ENCODE assay signal across 1 cellular context in the genomic region with DNA sequence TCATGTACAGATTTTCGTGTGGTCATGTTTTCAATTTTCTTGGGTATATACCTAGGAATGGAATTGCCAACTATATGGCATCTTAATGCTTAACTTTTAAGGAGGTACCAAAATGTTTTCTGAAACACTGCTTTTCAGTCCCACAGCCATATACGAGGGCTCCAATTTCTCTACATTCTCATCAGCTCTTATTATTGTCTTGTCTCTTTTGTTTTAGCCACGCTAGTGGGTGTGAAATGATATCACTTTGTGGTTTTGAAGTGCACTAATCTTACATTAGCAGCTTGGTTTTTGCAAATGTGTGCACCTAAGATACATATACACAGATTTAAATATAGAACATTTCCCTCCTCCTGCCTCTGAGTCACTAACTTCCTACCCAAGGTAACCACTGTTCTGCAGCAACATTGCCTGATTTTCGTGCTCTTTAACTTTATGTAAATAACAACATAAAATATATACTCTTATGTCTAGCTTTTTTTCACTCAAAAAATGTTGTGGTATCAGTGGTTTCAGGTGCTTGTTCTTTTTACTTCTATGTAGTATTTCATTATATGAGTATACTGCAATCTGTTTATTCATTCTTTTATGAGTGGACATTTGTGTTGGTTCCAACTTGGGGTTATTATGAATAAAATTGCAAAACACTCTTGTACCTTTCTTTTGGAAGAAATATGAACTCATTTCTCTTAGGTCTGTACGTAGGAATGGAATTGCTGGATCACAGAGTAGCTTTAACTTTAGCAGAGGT.
TF ChIP-seq lines count a peak whose summit lies in the region.

No MANE protein-coding gene starts in this region.

TF ChIP-seq in K562, 482 proteins besides CTCF, POLR2A, EP300 and RAD21 (continued from another document and continues in another):
- TF ChIP-seq, protein P1, sequence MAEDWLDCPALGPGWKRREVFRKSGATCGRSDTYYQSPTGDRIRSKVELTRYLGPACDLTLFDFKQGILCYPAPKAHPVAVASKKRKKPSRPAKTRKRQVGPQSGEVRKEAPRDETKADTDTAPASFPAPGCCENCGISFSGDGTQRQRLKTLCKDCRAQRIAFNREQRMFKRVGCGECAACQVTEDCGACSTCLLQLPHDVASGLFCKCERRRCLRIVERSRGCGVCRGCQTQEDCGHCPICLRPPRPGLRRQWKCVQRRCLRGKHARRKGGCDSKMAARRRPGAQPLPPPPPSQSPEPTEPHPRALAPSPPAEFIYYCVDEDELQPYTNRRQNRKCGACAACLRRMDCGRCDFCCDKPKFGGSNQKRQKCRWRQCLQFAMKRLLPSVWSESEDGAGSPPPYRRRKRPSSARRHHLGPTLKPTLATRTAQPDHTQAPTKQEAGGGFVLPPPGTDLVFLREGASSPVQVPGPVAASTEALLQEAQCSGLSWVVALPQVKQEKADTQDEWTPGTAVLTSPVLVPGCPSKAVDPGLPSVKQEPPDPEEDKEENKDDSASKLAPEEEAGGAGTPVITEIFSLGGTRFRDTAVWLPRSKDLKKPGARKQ (CRISPR knock-in tag; IDR thresholded peaks at IDR 0.05), result no peak
- TF ChIP-seq, protein P2, sequence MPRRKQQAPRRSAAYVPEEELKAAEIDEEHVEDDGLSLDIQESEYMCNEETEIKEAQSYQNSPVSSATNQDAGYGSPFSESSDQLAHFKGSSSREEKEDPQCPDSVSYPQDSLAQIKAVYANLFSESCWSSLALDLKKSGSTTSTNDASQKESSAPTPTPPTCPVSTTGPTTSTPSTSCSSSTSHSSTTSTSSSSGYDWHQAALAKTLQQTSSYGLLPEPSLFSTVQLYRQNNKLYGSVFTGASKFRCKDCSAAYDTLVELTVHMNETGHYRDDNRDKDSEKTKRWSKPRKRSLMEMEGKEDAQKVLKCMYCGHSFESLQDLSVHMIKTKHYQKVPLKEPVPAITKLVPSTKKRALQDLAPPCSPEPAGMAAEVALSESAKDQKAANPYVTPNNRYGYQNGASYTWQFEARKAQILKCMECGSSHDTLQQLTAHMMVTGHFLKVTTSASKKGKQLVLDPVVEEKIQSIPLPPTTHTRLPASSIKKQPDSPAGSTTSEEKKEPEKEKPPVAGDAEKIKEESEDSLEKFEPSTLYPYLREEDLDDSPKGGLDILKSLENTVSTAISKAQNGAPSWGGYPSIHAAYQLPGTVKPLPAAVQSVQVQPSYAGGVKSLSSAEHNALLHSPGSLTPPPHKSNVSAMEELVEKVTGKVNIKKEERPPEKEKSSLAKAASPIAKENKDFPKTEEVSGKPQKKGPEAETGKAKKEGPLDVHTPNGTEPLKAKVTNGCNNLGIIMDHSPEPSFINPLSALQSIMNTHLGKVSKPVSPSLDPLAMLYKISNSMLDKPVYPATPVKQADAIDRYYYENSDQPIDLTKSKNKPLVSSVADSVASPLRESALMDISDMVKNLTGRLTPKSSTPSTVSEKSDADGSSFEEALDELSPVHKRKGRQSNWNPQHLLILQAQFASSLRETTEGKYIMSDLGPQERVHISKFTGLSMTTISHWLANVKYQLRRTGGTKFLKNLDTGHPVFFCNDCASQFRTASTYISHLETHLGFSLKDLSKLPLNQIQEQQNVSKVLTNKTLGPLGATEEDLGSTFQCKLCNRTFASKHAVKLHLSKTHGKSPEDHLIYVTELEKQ (CRISPR knock-in tag; IDR thresholded peaks at IDR 0.05), result no peak
- peak; percentile 78 for TF ChIP-seq ADNP (tag; IDR thresholded peaks at IDR 0.05)
- TF ChIP-seq MYNN (IDR thresholded peaks at IDR 0.05), result no peak
- no peak for TF ChIP-seq MYNN (CRISPR knock-in tag; IDR thresholded peaks at IDR 0.05)
- TF ChIP-seq PCBP2 (IDR thresholded peaks at IDR 0.05; ENCODE audit: low read depth, low read length, poor library complexity, severe bottlenecking), result no peak
- TF ChIP-seq KLF13 (tag; IDR thresholded peaks at IDR 0.05; ENCODE audit: borderline replicate concordance, low read depth), result no peak
- no peak for TF ChIP-seq ZNF780A (CRISPR knock-in tag; IDR thresholded peaks at IDR 0.05)
- TF ChIP-seq POLR2H (tag; IDR thresholded peaks at IDR 0.05; ENCODE audit: low read depth), result no peak; the same call in 1 of the 2 replicates
- TF ChIP-seq MTA2 (IDR thresholded peaks at IDR 0.05; ENCODE audit: low read depth), result peak; percentile 99
- no peak for TF ChIP-seq EWSR1 (IDR thresholded peaks at IDR 0.05; ENCODE audit: borderline replicate concordance, low read depth, partially characterized antibody)
- no peak for TF ChIP-seq YBX1 (IDR thresholded peaks at IDR 0.05)
- TF ChIP-seq, protein P3, sequence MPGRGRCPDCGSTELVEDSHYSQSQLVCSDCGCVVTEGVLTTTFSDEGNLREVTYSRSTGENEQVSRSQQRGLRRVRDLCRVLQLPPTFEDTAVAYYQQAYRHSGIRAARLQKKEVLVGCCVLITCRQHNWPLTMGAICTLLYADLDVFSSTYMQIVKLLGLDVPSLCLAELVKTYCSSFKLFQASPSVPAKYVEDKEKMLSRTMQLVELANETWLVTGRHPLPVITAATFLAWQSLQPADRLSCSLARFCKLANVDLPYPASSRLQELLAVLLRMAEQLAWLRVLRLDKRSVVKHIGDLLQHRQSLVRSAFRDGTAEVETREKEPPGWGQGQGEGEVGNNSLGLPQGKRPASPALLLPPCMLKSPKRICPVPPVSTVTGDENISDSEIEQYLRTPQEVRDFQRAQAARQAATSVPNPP (IDR thresholded peaks at IDR 0.05; ENCODE audit: borderline replicate concordance, insufficient read depth, insufficient read length), result no peak
- peak; percentile 65; the same call in 1 of the 2 replicates for TF ChIP-seq SMAD4 (CRISPR knock-in tag; conservative IDR thresholded peaks at IDR 0.05)
- TF ChIP-seq HDAC3 (IDR thresholded peaks at IDR 0.05; ENCODE audit: borderline replicate concordance, partially characterized antibody), result peak; percentile 94
- no peak for TF ChIP-seq SAP30 (IDR thresholded peaks at IDR 0.05; ENCODE audit: borderline replicate concordance, insufficient read depth, low read depth, low read length, poor library complexity, severe bottlenecking)
- no peak for TF ChIP-seq HNRNPUL1 (IDR thresholded peaks at IDR 0.05; ENCODE audit: low read length)
- no peak for TF ChIP-seq ZKSCAN1 (IDR thresholded peaks at IDR 0.05; ENCODE audit: low read depth, low read length)
- TF ChIP-seq ZNF165 (CRISPR knock-in tag; IDR thresholded peaks at IDR 0.05; ENCODE audit: borderline replicate concordance), result no peak
- TF ChIP-seq, protein P4, sequence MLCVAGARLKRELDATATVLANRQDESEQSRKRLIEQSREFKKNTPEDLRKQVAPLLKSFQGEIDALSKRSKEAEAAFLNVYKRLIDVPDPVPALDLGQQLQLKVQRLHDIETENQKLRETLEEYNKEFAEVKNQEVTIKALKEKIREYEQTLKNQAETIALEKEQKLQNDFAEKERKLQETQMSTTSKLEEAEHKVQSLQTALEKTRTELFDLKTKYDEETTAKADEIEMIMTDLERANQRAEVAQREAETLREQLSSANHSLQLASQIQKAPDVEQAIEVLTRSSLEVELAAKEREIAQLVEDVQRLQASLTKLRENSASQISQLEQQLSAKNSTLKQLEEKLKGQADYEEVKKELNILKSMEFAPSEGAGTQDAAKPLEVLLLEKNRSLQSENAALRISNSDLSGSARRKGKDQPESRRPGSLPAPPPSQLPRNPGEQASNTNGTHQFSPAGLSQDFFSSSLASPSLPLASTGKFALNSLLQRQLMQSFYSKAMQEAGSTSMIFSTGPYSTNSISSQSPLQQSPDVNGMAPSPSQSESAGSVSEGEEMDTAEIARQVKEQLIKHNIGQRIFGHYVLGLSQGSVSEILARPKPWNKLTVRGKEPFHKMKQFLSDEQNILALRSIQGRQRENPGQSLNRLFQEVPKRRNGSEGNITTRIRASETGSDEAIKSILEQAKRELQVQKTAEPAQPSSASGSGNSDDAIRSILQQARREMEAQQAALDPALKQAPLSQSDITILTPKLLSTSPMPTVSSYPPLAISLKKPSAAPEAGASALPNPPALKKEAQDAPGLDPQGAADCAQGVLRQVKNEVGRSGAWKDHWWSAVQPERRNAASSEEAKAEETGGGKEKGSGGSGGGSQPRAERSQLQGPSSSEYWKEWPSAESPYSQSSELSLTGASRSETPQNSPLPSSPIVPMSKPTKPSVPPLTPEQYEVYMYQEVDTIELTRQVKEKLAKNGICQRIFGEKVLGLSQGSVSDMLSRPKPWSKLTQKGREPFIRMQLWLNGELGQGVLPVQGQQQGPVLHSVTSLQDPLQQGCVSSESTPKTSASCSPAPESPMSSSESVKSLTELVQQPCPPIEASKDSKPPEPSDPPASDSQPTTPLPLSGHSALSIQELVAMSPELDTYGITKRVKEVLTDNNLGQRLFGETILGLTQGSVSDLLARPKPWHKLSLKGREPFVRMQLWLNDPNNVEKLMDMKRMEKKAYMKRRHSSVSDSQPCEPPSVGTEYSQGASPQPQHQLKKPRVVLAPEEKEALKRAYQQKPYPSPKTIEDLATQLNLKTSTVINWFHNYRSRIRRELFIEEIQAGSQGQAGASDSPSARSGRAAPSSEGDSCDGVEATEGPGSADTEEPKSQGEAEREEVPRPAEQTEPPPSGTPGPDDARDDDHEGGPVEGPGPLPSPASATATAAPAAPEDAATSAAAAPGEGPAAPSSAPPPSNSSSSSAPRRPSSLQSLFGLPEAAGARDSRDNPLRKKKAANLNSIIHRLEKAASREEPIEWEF (CRISPR knock-in tag; IDR thresholded peaks at IDR 0.05), result no peak
- no peak; the same call in 1 of the 2 replicates for TF ChIP-seq NCOA6 (IDR thresholded peaks at IDR 0.05)
- TF ChIP-seq, protein P5, sequence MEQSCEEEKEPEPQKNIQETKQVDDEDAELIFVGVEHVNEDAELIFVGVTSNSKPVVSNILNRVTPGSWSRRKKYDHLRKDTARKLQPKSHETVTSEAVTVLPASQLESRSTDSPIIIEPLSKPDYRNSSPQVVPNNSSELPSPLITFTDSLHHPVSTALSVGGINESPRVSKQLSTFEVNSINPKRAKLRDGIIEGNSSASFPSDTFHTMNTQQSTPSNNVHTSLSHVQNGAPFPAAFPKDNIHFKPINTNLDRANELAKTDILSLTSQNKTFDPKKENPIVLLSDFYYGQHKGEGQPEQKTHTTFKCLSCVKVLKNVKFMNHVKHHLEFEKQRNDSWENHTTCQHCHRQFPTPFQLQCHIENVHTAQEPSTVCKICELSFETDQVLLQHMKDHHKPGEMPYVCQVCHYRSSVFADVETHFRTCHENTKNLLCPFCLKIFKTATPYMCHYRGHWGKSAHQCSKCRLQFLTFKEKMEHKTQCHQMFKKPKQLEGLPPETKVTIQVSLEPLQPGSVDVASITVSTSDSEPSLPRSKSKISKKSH (CRISPR knock-in tag; IDR thresholded peaks at IDR 0.05), result no peak
- no peak for TF ChIP-seq PHB (CRISPR knock-in tag; IDR thresholded peaks at IDR 0.05)
- TF ChIP-seq POLR2AphosphoS2 (IDR thresholded peaks at IDR 0.05; ENCODE audit: low read length), result no peak
- TF ChIP-seq HEY1 (CRISPR knock-in tag; IDR thresholded peaks at IDR 0.05; ENCODE audit: borderline replicate concordance), result no peak
- peak; percentile 47; the same call in 1 of the 2 replicates for TF ChIP-seq MECOM (CRISPR knock-in tag; IDR thresholded peaks at IDR 0.05)
- peak; percentile 98 for TF ChIP-seq PML (IDR thresholded peaks at IDR 0.05; ENCODE audit: low read length)
- TF ChIP-seq, protein P6, sequence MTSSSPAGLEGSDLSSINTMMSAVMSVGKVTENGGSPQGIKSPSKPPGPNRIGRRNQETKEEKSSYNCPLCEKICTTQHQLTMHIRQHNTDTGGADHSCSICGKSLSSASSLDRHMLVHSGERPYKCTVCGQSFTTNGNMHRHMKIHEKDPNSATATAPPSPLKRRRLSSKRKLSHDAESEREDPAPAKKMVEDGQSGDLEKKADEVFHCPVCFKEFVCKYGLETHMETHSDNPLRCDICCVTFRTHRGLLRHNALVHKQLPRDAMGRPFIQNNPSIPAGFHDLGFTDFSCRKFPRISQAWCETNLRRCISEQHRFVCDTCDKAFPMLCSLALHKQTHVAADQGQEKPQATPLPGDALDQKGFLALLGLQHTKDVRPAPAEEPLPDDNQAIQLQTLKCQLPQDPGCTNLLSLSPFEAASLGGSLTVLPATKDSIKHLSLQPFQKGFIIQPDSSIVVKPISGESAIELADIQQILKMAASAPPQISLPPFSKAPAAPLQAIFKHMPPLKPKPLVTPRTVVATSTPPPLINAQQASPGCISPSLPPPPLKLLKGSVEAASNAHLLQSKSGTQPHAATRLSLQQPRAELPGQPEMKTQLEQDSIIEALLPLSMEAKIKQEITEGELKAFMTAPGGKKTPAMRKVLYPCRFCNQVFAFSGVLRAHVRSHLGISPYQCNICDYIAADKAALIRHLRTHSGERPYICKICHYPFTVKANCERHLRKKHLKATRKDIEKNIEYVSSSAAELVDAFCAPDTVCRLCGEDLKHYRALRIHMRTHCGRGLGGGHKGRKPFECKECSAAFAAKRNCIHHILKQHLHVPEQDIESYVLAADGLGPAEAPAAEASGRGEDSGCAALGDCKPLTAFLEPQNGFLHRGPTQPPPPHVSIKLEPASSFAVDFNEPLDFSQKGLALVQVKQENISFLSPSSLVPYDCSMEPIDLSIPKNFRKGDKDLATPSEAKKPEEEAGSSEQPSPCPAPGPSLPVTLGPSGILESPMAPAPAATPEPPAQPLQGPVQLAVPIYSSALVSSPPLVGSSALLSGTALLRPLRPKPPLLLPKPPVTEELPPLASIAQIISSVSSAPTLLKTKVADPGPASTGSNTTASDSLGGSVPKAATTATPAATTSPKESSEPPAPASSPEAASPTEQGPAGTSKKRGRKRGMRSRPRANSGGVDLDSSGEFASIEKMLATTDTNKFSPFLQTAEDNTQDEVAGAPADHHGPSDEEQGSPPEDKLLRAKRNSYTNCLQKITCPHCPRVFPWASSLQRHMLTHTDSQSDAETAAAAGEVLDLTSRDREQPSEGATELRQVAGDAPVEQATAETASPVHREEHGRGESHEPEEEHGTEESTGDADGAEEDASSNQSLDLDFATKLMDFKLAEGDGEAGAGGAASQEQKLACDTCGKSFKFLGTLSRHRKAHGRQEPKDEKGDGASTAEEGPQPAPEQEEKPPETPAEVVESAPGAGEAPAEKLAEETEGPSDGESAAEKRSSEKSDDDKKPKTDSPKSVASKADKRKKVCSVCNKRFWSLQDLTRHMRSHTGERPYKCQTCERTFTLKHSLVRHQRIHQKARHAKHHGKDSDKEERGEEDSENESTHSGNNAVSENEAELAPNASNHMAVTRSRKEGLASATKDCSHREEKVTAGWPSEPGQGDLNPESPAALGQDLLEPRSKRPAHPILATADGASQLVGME (CRISPR knock-in tag; IDR thresholded peaks at IDR 0.05), result no peak
- no peak for TF ChIP-seq ZNF507 (tag; conservative IDR thresholded peaks at IDR 0.05)
- TF ChIP-seq SUPT5H (IDR thresholded peaks at IDR 0.05), result no peak
- no peak for TF ChIP-seq RFX7 (CRISPR knock-in tag; IDR thresholded peaks at IDR 0.05)
- TF ChIP-seq PYGO2 (tag; IDR thresholded peaks at IDR 0.05), result peak; percentile 71
- TF ChIP-seq, protein P7, sequence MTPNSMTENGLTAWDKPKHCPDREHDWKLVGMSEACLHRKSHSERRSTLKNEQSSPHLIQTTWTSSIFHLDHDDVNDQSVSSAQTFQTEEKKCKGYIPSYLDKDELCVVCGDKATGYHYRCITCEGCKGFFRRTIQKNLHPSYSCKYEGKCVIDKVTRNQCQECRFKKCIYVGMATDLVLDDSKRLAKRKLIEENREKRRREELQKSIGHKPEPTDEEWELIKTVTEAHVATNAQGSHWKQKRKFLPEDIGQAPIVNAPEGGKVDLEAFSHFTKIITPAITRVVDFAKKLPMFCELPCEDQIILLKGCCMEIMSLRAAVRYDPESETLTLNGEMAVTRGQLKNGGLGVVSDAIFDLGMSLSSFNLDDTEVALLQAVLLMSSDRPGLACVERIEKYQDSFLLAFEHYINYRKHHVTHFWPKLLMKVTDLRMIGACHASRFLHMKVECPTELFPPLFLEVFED (CRISPR knock-in tag; conservative IDR thresholded peaks at IDR 0.05), result no peak
- TF ChIP-seq, protein P8, sequence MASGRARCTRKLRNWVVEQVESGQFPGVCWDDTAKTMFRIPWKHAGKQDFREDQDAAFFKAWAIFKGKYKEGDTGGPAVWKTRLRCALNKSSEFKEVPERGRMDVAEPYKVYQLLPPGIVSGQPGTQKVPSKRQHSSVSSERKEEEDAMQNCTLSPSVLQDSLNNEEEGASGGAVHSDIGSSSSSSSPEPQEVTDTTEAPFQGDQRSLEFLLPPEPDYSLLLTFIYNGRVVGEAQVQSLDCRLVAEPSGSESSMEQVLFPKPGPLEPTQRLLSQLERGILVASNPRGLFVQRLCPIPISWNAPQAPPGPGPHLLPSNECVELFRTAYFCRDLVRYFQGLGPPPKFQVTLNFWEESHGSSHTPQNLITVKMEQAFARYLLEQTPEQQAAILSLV (tag; IDR thresholded peaks at IDR 0.05), result no peak
- TF ChIP-seq TEAD2 (tag; IDR thresholded peaks at IDR 0.05), result no peak
